ENCODE assay signal across 29 cellular contexts in genomic region chr16:22624038-22624656, GRCh38.
DNase-seq lines count a peak whose midpoint lies in the region; FAIRE-seq and TF ChIP-seq lines count a peak whose summit lies in the region.
"Had no signal": no experiment of that assay in that cellular context is flagged by ENCODE, and none has a peak within 500 bp of the region (broad histone marks: within the 10 kb centered on the region; RNA-seq: fewer than 3 reads in every experiment).

No MANE protein-coding gene starts in this region.

- H3K36me3 Mint-ChIP-seq in activated CD4-positive, alpha-beta T cell treated with anti-CD3 and anti-CD28 coated beads, Interleukin-2, amount 10 ng/mL, durations not matched to agents 24 days and 14 days (ENCODE audit: low read depth) = no peaks in the 10 kb centered on the region
- H3K36me3 Mint-ChIP-seq: memory B cell; stimulated activated naive B cell treated with anti-CD40 and anti-IgM and Interleukin-4, amounts not matched to agents 10 μg/mL and 1 μg/mL and 100 μg/mL, for 72 hours had no signal

- H3K4me1 Mint-ChIP-seq in activated CD4-positive, alpha-beta T cell treated with anti-CD3 and anti-CD28 coated beads, Interleukin-2, amount 10 ng/mL, durations not matched to agents 24 days and 14 days = no peaks in the 10 kb centered on the region
- H3K4me1 Mint-ChIP-seq: activated CD4-positive, alpha-beta T cell treated with anti-CD3 and anti-CD28 coated beads, Interleukin-2, amount 10 ng/mL, durations not matched to agents 7 days and 5 days; memory B cell; neural crest cell; stimulated activated naive B cell treated with anti-CD40 and anti-IgM and Interleukin-4, amounts not matched to agents 10 μg/mL and 1 μg/mL and 100 μg/mL, for 72 hours had no signal

- H3K4me3 Mint-ChIP-seq in activated CD4-positive, alpha-beta T cell treated with anti-CD3 and anti-CD28 coated beads, Interleukin-2, amount 10 ng/mL, durations not matched to agents 24 days and 14 days = no peak overlapping the region
- H3K4me3 Mint-ChIP-seq: activated CD4-positive, alpha-beta T cell treated with anti-CD3 and anti-CD28 coated beads, Interleukin-2, amount 10 ng/mL, durations not matched to agents 7 days and 5 days; effector memory CD8-positive, alpha-beta T cell; memory B cell; neural crest cell; stimulated activated naive B cell treated with anti-CD40 and anti-IgM and Interleukin-4, amounts not matched to agents 10 μg/mL and 1 μg/mL and 100 μg/mL, for 72 hours had no signal

- no peaks in the 10 kb centered on the region for H3K36me3 ChIP-seq in kidney (ENCODE audit: control insufficient read depth in 1 of 2, insufficient read depth in 2 of 2, low read length in 2 of 2)
- H3K36me3 ChIP-seq: pancreas, SJCRH30, WERI-Rb-1 had no signal

- H3K9me3 Mint-ChIP-seq in activated CD4-positive, alpha-beta T cell treated with anti-CD3 and anti-CD28 coated beads, Interleukin-2, amount 10 ng/mL, durations not matched to agents 24 days and 14 days = no peaks in the 10 kb centered on the region
- H3K9me3 Mint-ChIP-seq: activated CD4-positive, alpha-beta T cell treated with anti-CD3 and anti-CD28 coated beads, Interleukin-2, amount 10 ng/mL, durations not matched to agents 7 days and 5 days; effector memory CD8-positive, alpha-beta T cell; memory B cell; stimulated activated naive B cell treated with anti-CD40 and anti-IgM and Interleukin-4, amounts not matched to agents 10 μg/mL and 1 μg/mL and 100 μg/mL, for 72 hours had no signal

- DNase-seq in NCI-H146 (lab: John Stamatoyannopoulos, UW) = peak; percentile 14
- no peak for DNase-seq in NCI-H146 treated with DMSO at 0.1 percent for 48 hours (lab: John Stamatoyannopoulos, UW; ENCODE audit: unreplicated experiment)
- DNase-seq in NCI-H1092 treated with DMSO at 0.1 percent for 48 hours (lab: John Stamatoyannopoulos, UW) = peak; percentile 49
- DNase-seq in NCI-H774 (lab: John Stamatoyannopoulos, UW) = peak; percentile 55
- peak; percentile 65 for DNase-seq in kidney
- no peak for DNase-seq in NCI-H226
- no peak for DNase-seq in DMS153 treated with DMSO at 0.1 percent for 48 hours (lab: John Stamatoyannopoulos, UW; ENCODE audit: unreplicated experiment)
- no peak for DNase-seq in activated CD4-positive, alpha-beta T cell treated with anti-CD3 and anti-CD28 coated beads, Interleukin-2, amount 10 ng/mL, durations not matched to agents 24 days and 14 days
- DNase-seq: activated CD4-positive, alpha-beta T cell treated with anti-CD3 and anti-CD28 coated beads, Interleukin-2, amount 10 ng/mL, durations not matched to agents 7 days and 5 days; activated naive CD4-positive, alpha-beta T cell; activated T-cell treated with anti-CD3 and anti-CD28 coated beads, Interleukin-2, amount 50 U/mL, for 48 hours; Calu3; cortex of kidney; effector memory CD8-positive, alpha-beta T cell; erythroblast; glutamatergic neuron; Kasumi-1; NCI-H2171 treated with DMSO at 0.1 percent for 48 hours; NCI-H524 treated with DMSO at 0.1 percent for 48 hours; retina; SJCRH30; stimulated activated naive B cell treated with anti-CD40 and anti-IgM and Interleukin-4, amounts not matched to agents 10 μg/mL and 1 μg/mL and 100 μg/mL, for 72 hours; substantia nigra; T1000; WERI-Rb-1 had no signal

- TF ChIP-seq CTCF in kidney (IDR thresholded peaks at IDR 0.05; ENCODE audit: borderline replicate concordance, extremely low read depth, insufficient read depth) = no peak

- H3K27ac Mint-ChIP-seq in activated CD4-positive, alpha-beta T cell treated with anti-CD3 and anti-CD28 coated beads, Interleukin-2, amount 10 ng/mL, durations not matched to agents 24 days and 14 days = no peak overlapping the region
- H3K27ac Mint-ChIP-seq: activated CD4-positive, alpha-beta T cell treated with anti-CD3 and anti-CD28 coated beads, Interleukin-2, amount 10 ng/mL, durations not matched to agents 7 days and 5 days; effector memory CD8-positive, alpha-beta T cell; memory B cell; stimulated activated naive B cell treated with anti-CD40 and anti-IgM and Interleukin-4, amounts not matched to agents 10 μg/mL and 1 μg/mL and 100 μg/mL, for 72 hours had no signal

- H3K9me3 ChIP-seq in kidney (ENCODE audit: control insufficient read depth in 1 of 2, low read length in 2 of 2) = peaks cover 0 to 4% of the 10 kb centered on the region in 2 donors
- H3K9me3 ChIP-seq: pancreas, SJCRH30 had no signal

- intact Hi-C loops in kidney (cut with DNase I) = no loop called here
- intact Hi-C loops in activated CD4-positive, alpha-beta T cell treated with anti-CD3 and anti-CD28 coated beads, Interleukin-2, amount 10 ng/mL, durations not matched to agents 24 days and 14 days (cut with micrococcal nuclease) = no loop called here

- FAIRE-seq in kidney (lab: Jason Lieb, UNC) = no peak
- FAIRE-seq: pancreas had no signal

- H3K27me3 Mint-ChIP-seq in activated CD4-positive, alpha-beta T cell treated with anti-CD3 and anti-CD28 coated beads, Interleukin-2, amount 10 ng/mL, durations not matched to agents 24 days and 14 days = peaks cover 4% of the 10 kb centered on the region

- H3K27ac ChIP-seq in kidney (ENCODE audit: low read depth in 2 of 2, low read length in 2 of 2) = no peak overlapping the region
- H3K27ac ChIP-seq: pancreas, SJCRH30, skin epidermis, WERI-Rb-1 had no signal

- no peak overlapping the region for H3K4me3 ChIP-seq in kidney (ENCODE audit: low read length in 2 of 2)
- H3K4me3 ChIP-seq: pancreas, SJCRH30, skin epidermis had no signal

- peaks cover 0 to 19% of the 10 kb centered on the region in 2 donors for H3K4me1 ChIP-seq in kidney (ENCODE audit: control insufficient read depth in 1 of 2, insufficient read depth in 1 of 2, low read depth in 1 of 2, low read length in 2 of 2)
- H3K4me1 ChIP-seq: SJCRH30 had no signal

- no peak overlapping the region for H3K9ac ChIP-seq in kidney (ENCODE audit: low read length in 2 of 2)

Comparison
In these comparisons a context has a peak if more than half of its experiments do, and no peak if none do; other contexts are left out.
1. DNase-seq: peak in NCI-H146 (single experiment), NCI-H1092 treated with DMSO at 0.1 percent for 48 hours (single experiment), NCI-H774 (single experiment) and kidney (single experiment); none in NCI-H146 treated with DMSO at 0.1 percent for 48 hours (single experiment), NCI-H226 (single experiment), DMS153 treated with DMSO at 0.1 percent for 48 hours (single experiment) and activated CD4-positive, alpha-beta T cell treated with anti-CD3 and anti-CD28 coated beads, Interleukin-2, amount 10 ng/mL, durations not matched to agents 24 days and 14 days (single experiment).